In genomic region chr1:18161690-18162089, GRCh38 we compare ENCODE assay signal across 16 cellular contexts. TPM values are rescaled to one million over a fixed set of nuclear protein-coding genes. Genes with fewer than 3 reads are reported as not detected.
A peak's percentile ranks its signal among the peaks of the same experiment; 100 is the strongest.
DNase-seq lines count a peak whose midpoint lies in the region; ATAC-seq, FAIRE-seq and TF ChIP-seq lines count a peak whose summit lies in the region.
"Had no signal": no experiment of that assay in that cellular context is flagged by ENCODE, and none has a peak within 500 bp of the region (broad histone marks: within the 10 kb centered on the region; RNA-seq: fewer than 3 reads in every experiment).

No MANE protein-coding gene starts in this region.

- H3K4me1 ChIP-seq in HepG2 (ENCODE audit: insufficient read depth, low read length) (no peaks in the 10 kb centered on the region), right lobe of liver (no peaks in the 10 kb centered on the region), Caco-2 (no peaks in the 10 kb centered on the region)
- H3K4me1 ChIP-seq: BLaER1 had no signal

- intact Hi-C loops in HepG2 (cut with micrococcal nuclease; ENCODE audit: unreplicated experiment) (no loop called here), right lobe of liver (cut with DNase I) (no loop called here), Caco-2 (cut with micrococcal nuclease; ENCODE audit: unreplicated experiment) (no loop called here)

- H3K27me3 Mint-ChIP-seq in progenitor cell of endocrine pancreas: peaks cover 56% of the 10 kb centered on the region
- peaks cover 16% of the 10 kb centered on the region for H3K27me3 Mint-ChIP-seq in Caco-2 (ENCODE audit: insufficient read depth, unreplicated experiment)

- H3K4me3 ChIP-seq in HepG2 (replicated peaks in 1 of 3; ENCODE audit: insufficient read depth in 1 of 3, low read depth in 2 of 3, low read length in 3 of 3): no peak overlapping the region
- no peak overlapping the region for H3K4me3 ChIP-seq in right lobe of liver
- H3K4me3 ChIP-seq in Caco-2 (ENCODE audit: low read depth, low read length): no peak overlapping the region
- H3K4me3 ChIP-seq: BLaER1, GM23248 had no signal

- H3K36me3 Mint-ChIP-seq in progenitor cell of endocrine pancreas (ENCODE audit: insufficient read depth) (no peaks in the 10 kb centered on the region), Caco-2 (ENCODE audit: insufficient read depth, unreplicated experiment) (no peaks in the 10 kb centered on the region)
- H3K36me3 Mint-ChIP-seq: CD8-positive, alpha-beta memory T cell; IgD-negative memory B cell had no signal

- H3K9me3 ChIP-seq in HepG2 (ENCODE audit: low read length): no peaks in the 10 kb centered on the region
- no peaks in the 10 kb centered on the region for H3K9me3 ChIP-seq in right lobe of liver
- no peaks in the 10 kb centered on the region for H3K9me3 ChIP-seq in Caco-2
- H3K9me3 ChIP-seq: BLaER1 had no signal

- peak overlapping the region; percentile 49 for H3K27ac Mint-ChIP-seq in progenitor cell of endocrine pancreas
- H3K27ac Mint-ChIP-seq in Caco-2 (ENCODE audit: unreplicated experiment): no peak overlapping the region
- H3K27ac Mint-ChIP-seq: IgD-negative memory B cell had no signal

- 9% methylated on average over 6 of the region's 6 CpGs for WGBS in HepG2 (ENCODE audit: low lambda C conversion rate)
- WGBS in right lobe of liver (ENCODE audit: insufficient coverage, low coverage, low lambda C conversion rate, missing lambda C conversion rate): 55% methylated on average over 5 of the region's 6 CpGs

- BruUV-seq in HepG2 (replicated peaks; lab: Mats Ljungman, UMichigan) (no TSS peak), Caco-2 (replicated peaks; lab: Mats Ljungman, UMichigan) (no TSS peak)

- in situ Hi-C loops in HepG2 (cut with HindIII; ENCODE audit: extremely low pct_ligation_motif_present, low pct_unique_long_range_greater_than_20kb): no loop called here

- TF ChIP-seq CTCF in HepG2 (CRISPR knock-in tag; IDR thresholded peaks at IDR 0.05) (no peak), right lobe of liver (IDR thresholded peaks at IDR 0.05) (no peak), progenitor cell of endocrine pancreas (IDR thresholded peaks at IDR 0.05; ENCODE audit: unreplicated experiment) (no peak), Caco-2 (IDR thresholded peaks at IDR 0.05; ENCODE audit: insufficient read depth in 1 of 2, low read depth in 1 of 2, low read length in 1 of 2, severe bottlenecking in 1 of 2, unreplicated experiment in 1 of 2) (no peak), GM20000 (IDR thresholded peaks at IDR 0.05; ENCODE audit: extremely low read depth, missing control alignments) (no peak)

- no peak overlapping the region for H3K4me2 ChIP-seq in HepG2 (ENCODE audit: low read depth, low read length)
- H3K4me2 ChIP-seq: BLaER1 had no signal

- TF ChIP-seq RAD21 in HepG2 (CRISPR knock-in tag; IDR thresholded peaks at IDR 0.05): no peak

- H3K4me3 Mint-ChIP-seq in progenitor cell of endocrine pancreas (ENCODE audit: low read depth): no peak overlapping the region
- no peak overlapping the region for H3K4me3 Mint-ChIP-seq in Caco-2 (ENCODE audit: unreplicated experiment)
- H3K4me3 Mint-ChIP-seq: CD8-positive, alpha-beta memory T cell; IgD-negative memory B cell had no signal

- no peaks in the 10 kb centered on the region for H4K20me1 ChIP-seq in HepG2 (ENCODE audit: insufficient read depth, low read length)
- H4K20me1 ChIP-seq: BLaER1 had no signal

- POLR2A ChIA-PET in HepG2 (lab: Yijun Ruan, JAX): no interaction called here
- POLR2A ChIA-PET in Caco-2 (lab: Charles Lee): no interaction called here

- CTCF ChIA-PET in HepG2 (lab: Yijun Ruan, JAX; ENCODE audit: low intra/inter-chr PET ratio, low total read pairs): no interaction called here
- CTCF ChIA-PET in Caco-2 (lab: Charles Lee): no interaction called here

- peaks cover 4 to 50% of the 10 kb centered on the region in 2 experiments; a peak in 3 of 5 replicates for H3K27me3 ChIP-seq in HepG2 (ENCODE audit: control insufficient read depth in 1 of 2, insufficient read depth in 2 of 2, low read length in 2 of 2)
- H3K27me3 ChIP-seq in right lobe of liver: no peaks in the 10 kb centered on the region
- no peaks in the 10 kb centered on the region; the same call in 1 of the 2 replicates for H3K27me3 ChIP-seq in Caco-2 (replicated peaks; ENCODE audit: control insufficient read depth, insufficient read depth, low read length)
- H3K27me3 ChIP-seq: BLaER1 had no signal

- H3K4me1 Mint-ChIP-seq in progenitor cell of endocrine pancreas (ENCODE audit: low read depth) (peaks cover 20% of the 10 kb centered on the region), Caco-2 (ENCODE audit: low read depth, unreplicated experiment) (no peaks in the 10 kb centered on the region)
- H3K4me1 Mint-ChIP-seq: CD8-positive, alpha-beta memory T cell had no signal

- no peaks in the 10 kb centered on the region for H3K9me3 Mint-ChIP-seq in progenitor cell of endocrine pancreas (ENCODE audit: low read depth)
- H3K9me3 Mint-ChIP-seq in Caco-2 (ENCODE audit: unreplicated experiment): no peaks in the 10 kb centered on the region
- H3K9me3 Mint-ChIP-seq: CD8-positive, alpha-beta memory T cell; IgD-negative memory B cell had no signal

- TF ChIP-seq POLR2A in HepG2 (IDR thresholded peaks at IDR 0.05; ENCODE audit: insufficient read depth in 1 of 2, low read depth in 2 of 2, low read length in 2 of 2) (no peak), right lobe of liver (IDR thresholded peaks at IDR 0.05) (no peak)

- DNase-seq in HepG2 (ENCODE audit: low spot score): no peak
- no peak for DNase-seq in right lobe of liver
- DNase-seq in progenitor cell of endocrine pancreas (ENCODE audit: low spot score, unreplicated experiment): no peak
- no peak for DNase-seq in Caco-2
- DNase-seq in GM20000 (ENCODE audit: low spot score): no peak
- DNase-seq: 8988T; AML-193; CD8-positive, alpha-beta memory T cell; GF-D8; GM23248; H7 had no signal

- H3K79me2 ChIP-seq in HepG2 (ENCODE audit: insufficient read depth, low read length): no peaks in the 10 kb centered on the region

- H3K36me3 ChIP-seq in HepG2 (replicated peaks in 1 of 2; ENCODE audit: control insufficient read depth in 1 of 2, insufficient read depth in 2 of 2, low read length in 2 of 2): no peaks in the 10 kb centered on the region
- H3K36me3 ChIP-seq in right lobe of liver: no peaks in the 10 kb centered on the region
- H3K36me3 ChIP-seq in Caco-2 (ENCODE audit: control insufficient read depth, insufficient read depth, low read length): no peaks in the 10 kb centered on the region
- H3K36me3 ChIP-seq: BLaER1 had no signal

- H3K27ac ChIP-seq in HepG2 (ENCODE audit: extremely low read length, insufficient read depth, low read length) (no peak overlapping the region), right lobe of liver (no peak overlapping the region)
- H3K27ac ChIP-seq: BLaER1, GM23248 had no signal

- FAIRE-seq in HepG2 (lab: Jason Lieb, UNC) (no peak), endometrium (lab: Jason Lieb, UNC) (peak; percentile 31)

- H2AFZ ChIP-seq in HepG2 (ENCODE audit: low read length): no peak overlapping the region
- H2AFZ ChIP-seq: GM23248 had no signal

- ATAC-seq in HepG2: no peak
- no peak for ATAC-seq in right lobe of liver
- no peak for ATAC-seq in GM21786 (IDR thresholded peaks at IDR 0.05; ENCODE audit: unreplicated experiment)

- TF ChIP-seq EP300 in HepG2 (IDR thresholded peaks at IDR 0.05; ENCODE audit: low read depth in 2 of 2, low read length in 2 of 2): no peak
- TF ChIP-seq EP300 in HepG2 (CRISPR knock-in tag; IDR thresholded peaks at IDR 0.05; ENCODE audit: borderline replicate concordance): no peak

- H3K9ac ChIP-seq in HepG2 (ENCODE audit: insufficient read depth, low read depth, low read length): no peak overlapping the region
- H3K9ac ChIP-seq: BLaER1, GM23248 had no signal

TF ChIP-seq in HepG2, 621 proteins besides CTCF, POLR2A, EP300 and RAD21 (continues in another document):
- no peak for TF ChIP-seq ZNF317 (CRISPR knock-in tag; IDR thresholded peaks at IDR 0.05)
- TF ChIP-seq IKZF1 (IDR thresholded peaks at IDR 0.05): no peak

RNA-seq across cellular contexts. Expression of gene IGSF21, which starts 54.1 kb away (rescaled TPM):
- total RNA-seq in HepG2 (2016; rRNA removed; fragmentation: Illumina TruSeq; extraction: Trizol) (not detected in 2 replicates), right lobe of liver (1 to 10 TPM in 2 of 6 experiments, under 1 TPM in 4; 0.34 to 2.0 (median 0.71) TPM), progenitor cell of endocrine pancreas (not detected in 2 replicates), Caco-2 (2022) (not detected in 2 replicates)
- not detected in 2 replicates for total RNA-seq in HepG2 (2016; cell fraction: cytosol; rRNA removed; fragmentation: Illumina TruSeq; extraction: Trizol; ENCODE audit: low read depth)
- not detected in 2 replicates for total RNA-seq in HepG2 (2016; cell fraction: insoluble cytoplasmic fraction; rRNA removed; fragmentation: Illumina TruSeq; extraction: Trizol)
- not detected in 2 replicates for total RNA-seq in HepG2 (2016; cell fraction: membrane; rRNA removed; fragmentation: Illumina TruSeq; extraction: Trizol)
- total RNA-seq in HepG2 (2016; cell fraction: nucleus; rRNA removed; fragmentation: Illumina TruSeq; extraction: Trizol): not detected in 2 replicates
- not detected in 2 replicates for polyA plus RNA-seq in HepG2 (2011; rRNA removed)
- polyA plus RNA-seq in HepG2 (2011; cell fraction: cytosol; rRNA removed): not detected in 2 replicates
- not detected in 2 replicates for polyA plus RNA-seq in HepG2 (2011; cell fraction: nucleus; rRNA removed)
- not detected in 2 replicates for polyA plus RNA-seq in HepG2 (2012)
- not detected in 2 replicates for polyA plus RNA-seq in HepG2 (2016; cell fraction: cytosol; fragmentation: Illumina TruSeq; extraction: Trizol; ENCODE audit: low read depth)
- polyA plus RNA-seq in HepG2 (2016; cell fraction: insoluble cytoplasmic fraction; fragmentation: Illumina TruSeq; extraction: Trizol; ENCODE audit: low read depth): not detected in 2 replicates
- polyA plus RNA-seq in HepG2 (2016; cell fraction: membrane; fragmentation: Illumina TruSeq; extraction: Trizol; ENCODE audit: low read depth): not detected in 2 replicates
- not detected in 2 replicates for polyA plus RNA-seq in HepG2 (2016; cell fraction: nucleus; fragmentation: Illumina TruSeq; extraction: Trizol; ENCODE audit: insufficient read depth, low read depth)
- not detected in 2 replicates for polyA minus RNA-seq in HepG2 (2011; rRNA and poly(A)+ RNA removed; ENCODE audit: low replicate concordance)
- not detected in 2 replicates for polyA minus RNA-seq in HepG2 (2011; cell fraction: cytosol; rRNA and poly(A)+ RNA removed)
- polyA minus RNA-seq in HepG2 (2011; cell fraction: nucleus; rRNA and poly(A)+ RNA removed): not detected in 2 replicates
- total RNA-seq: CD8-positive, alpha-beta memory T cell; GM23248; HT-29 had no signal
- polyA plus RNA-seq: CD8-positive, alpha-beta memory T cell; GM23248; IgD-negative memory B cell had no signal
